18 cellular contexts compared by ENCODE assay signal in the genomic region with DNA sequence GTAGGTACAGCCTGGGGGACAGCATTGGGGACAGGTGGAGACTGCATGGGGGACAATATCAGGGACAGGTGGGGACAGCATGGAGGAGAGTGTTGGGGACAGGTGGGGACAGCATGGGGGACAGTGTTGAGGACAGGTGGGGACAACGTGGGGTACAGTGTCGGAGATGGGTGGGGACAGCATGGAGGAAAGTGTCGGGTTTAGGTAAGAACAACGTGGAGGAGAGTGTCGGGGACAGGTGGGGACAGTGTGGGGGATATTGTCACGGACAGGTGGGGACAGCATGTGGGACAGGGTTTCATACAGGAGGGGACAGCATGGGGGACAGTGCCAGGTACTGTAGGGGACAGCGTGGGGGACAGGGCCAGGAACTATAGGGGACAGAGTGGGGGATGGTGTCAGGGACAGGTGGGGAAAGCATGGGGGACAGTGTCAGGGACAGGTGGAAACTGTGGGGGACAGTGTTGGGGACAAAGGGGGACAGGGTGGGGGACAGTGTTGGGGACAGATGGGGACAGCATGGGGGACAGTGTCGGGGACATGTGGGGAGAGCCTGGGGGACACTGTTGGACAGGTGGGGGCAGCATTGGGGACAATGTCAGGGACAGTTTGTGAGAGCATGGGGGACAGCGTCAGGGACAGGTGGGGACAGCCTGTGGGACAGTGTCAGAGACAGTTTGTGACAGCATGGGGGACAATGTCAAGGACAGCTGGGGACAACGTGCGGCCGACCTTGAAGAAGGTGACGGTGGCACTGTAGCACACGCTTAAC.
"Had no signal": no experiment of that assay in that cellular context is flagged by ENCODE, and none has a peak within 500 bp of the region (broad histone marks: within the 10 kb centered on the region; RNA-seq: fewer than 3 reads in every experiment).

No MANE protein-coding gene starts in this region.

- H3K4me3 ChIP-seq: dorsolateral prefrontal cortex, gastrocnemius medialis, heart right ventricle, lower lobe of right lung, suprapubic skin had no signal

- H3K4me3 Mint-ChIP-seq: naive B cell, type B pancreatic cell had no signal

- H3K27ac Mint-ChIP-seq: type B pancreatic cell had no signal

- H3K36me3 ChIP-seq: gastrocnemius medialis, heart right ventricle, lower lobe of right lung, suprapubic skin had no signal

- H3K27ac ChIP-seq: dorsolateral prefrontal cortex, gastrocnemius medialis, heart right ventricle, lower lobe of right lung, suprapubic skin had no signal

- H3K9me3 ChIP-seq: gastrocnemius medialis, heart right ventricle, lower lobe of right lung, suprapubic skin had no signal

- H3K27me3 Mint-ChIP-seq: naive B cell, type B pancreatic cell had no signal

- H3K27me3 ChIP-seq: dorsolateral prefrontal cortex, gastrocnemius medialis, heart right ventricle, suprapubic skin had no signal

- H3K4me1 ChIP-seq: gastrocnemius medialis, heart right ventricle, lower lobe of right lung, suprapubic skin had no signal

- DNase-seq: activated CD4-positive, alpha-beta T cell treated with anti-CD3 and anti-CD28 coated beads for 1 hour; activated CD4-positive, alpha-beta T cell treated with anti-CD3 and anti-CD28 coated beads, Interleukin-2, amount 50 U/mL, for 4 hours; activated effector memory CD4-positive, alpha-beta T cell treated with Interleukin-2 at 50 U/mL for 16 hours; activated naive CD4-positive, alpha-beta T cell treated with anti-CD3 and anti-CD28 coated beads, Interleukin-2, amount 50 U/mL, for 16 hours; activated T-cell treated with anti-CD3 and anti-CD28 coated beads, Interleukin-2, amount 50 U/mL, for 1 hour; dorsolateral prefrontal cortex; erythroblast; gastrocnemius medialis; heart right ventricle; left cardiac atrium; lower lobe of right lung; midbrain; naive B cell; retina; stimulated activated CD4-positive, alpha-beta T cell treated with anti-CD3 and anti-CD28 coated beads, Interleukin-2, amount 100 ng/mL, for 48 hours; stimulated activated naive CD4-positive, alpha-beta T cell had no signal

- H3K36me3 Mint-ChIP-seq: type B pancreatic cell had no signal

- H3K9me3 Mint-ChIP-seq: naive B cell, type B pancreatic cell had no signal
